ENCODE assay signal across 14 cellular contexts in the genomic region with DNA sequence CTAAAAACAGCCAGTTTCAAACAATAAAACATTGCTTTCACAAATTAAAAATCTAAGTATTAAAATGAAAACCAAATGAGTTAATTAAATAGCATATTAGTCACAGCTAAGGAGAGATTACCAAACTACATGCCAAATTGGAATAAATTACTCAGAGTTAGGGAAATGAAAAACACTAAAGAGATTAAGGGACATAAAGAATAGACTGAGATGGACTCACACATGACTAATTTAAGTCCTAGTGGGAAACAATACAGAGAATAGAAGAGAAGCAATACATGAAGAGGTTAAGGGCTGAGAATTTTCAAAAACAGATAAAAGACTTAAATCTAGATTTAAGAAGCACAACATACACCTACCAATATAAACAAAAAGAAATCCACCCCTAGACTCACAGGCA.
DNase-seq lines count a peak whose midpoint lies in the region; ATAC-seq lines count a peak whose summit lies in the region.
"Had no signal": no experiment of that assay in that cellular context is flagged by ENCODE, and none has a peak within 500 bp of the region (broad histone marks: within the 10 kb centered on the region; RNA-seq: fewer than 3 reads in every experiment).

No MANE protein-coding gene starts in this region.

- no peaks in the 10 kb centered on the region for H3K27me3 Mint-ChIP-seq in activated naive CD4-positive, alpha-beta T cell treated with anti-CD3 and anti-CD28 coated beads, Interleukin-2, amount 50 U/mL, for 24 hours
- no peaks in the 10 kb centered on the region for H3K27me3 Mint-ChIP-seq in T-helper 17 cell
- H3K27me3 Mint-ChIP-seq in memory B cell: no peaks in the 10 kb centered on the region
- H3K27me3 Mint-ChIP-seq in stimulated activated naive CD8-positive, alpha-beta T cell treated with anti-CD3 and anti-CD28 coated beads, Interleukin-15, amount 100 ng/mL, for 72 hours: no peaks in the 10 kb centered on the region

- peaks cover 65% of the 10 kb centered on the region for H3K4me1 Mint-ChIP-seq in activated naive CD4-positive, alpha-beta T cell treated with anti-CD3 and anti-CD28 coated beads, Interleukin-2, amount 50 U/mL, for 24 hours
- peaks cover 38% of the 10 kb centered on the region for H3K4me1 Mint-ChIP-seq in T-helper 17 cell
- peaks cover 40% of the 10 kb centered on the region for H3K4me1 Mint-ChIP-seq in memory B cell
- H3K4me1 Mint-ChIP-seq in stimulated activated naive CD8-positive, alpha-beta T cell treated with anti-CD3 and anti-CD28 coated beads, Interleukin-15, amount 100 ng/mL, for 72 hours: peaks cover 54% of the 10 kb centered on the region

- peaks cover 10% of the 10 kb centered on the region for H3K36me3 Mint-ChIP-seq in activated naive CD4-positive, alpha-beta T cell treated with anti-CD3 and anti-CD28 coated beads, Interleukin-2, amount 50 U/mL, for 24 hours
- H3K36me3 Mint-ChIP-seq in T-helper 17 cell (ENCODE audit: low read depth): peaks cover 2% of the 10 kb centered on the region
- peaks cover 11% of the 10 kb centered on the region for H3K36me3 Mint-ChIP-seq in memory B cell

- no peak overlapping the region for H3K4me3 Mint-ChIP-seq in activated naive CD4-positive, alpha-beta T cell treated with anti-CD3 and anti-CD28 coated beads, Interleukin-2, amount 50 U/mL, for 24 hours
- no peak overlapping the region for H3K4me3 Mint-ChIP-seq in T-helper 17 cell
- H3K4me3 Mint-ChIP-seq in memory B cell: no peak overlapping the region
- peak overlapping the region in 1 of 2 donors; percentile 48 for H3K4me3 Mint-ChIP-seq in stimulated activated naive CD8-positive, alpha-beta T cell treated with anti-CD3 and anti-CD28 coated beads, Interleukin-15, amount 100 ng/mL, for 72 hours
- H3K4me3 Mint-ChIP-seq: CD8-positive, alpha-beta T cell had no signal

- no peak for DNase-seq in activated naive CD4-positive, alpha-beta T cell treated with anti-CD3 and anti-CD28 coated beads, Interleukin-2, amount 50 U/mL, for 16 hours
- DNase-seq in T-helper 17 cell: no peak
- no peak for DNase-seq in memory B cell (ENCODE audit: low spot score in 2 of 2)
- no peak for DNase-seq in stimulated activated naive CD8-positive, alpha-beta T cell treated with anti-CD3 and anti-CD28 coated beads, Interleukin-15, amount 100 ng/mL, for 72 hours
- DNase-seq in T-helper 2 cell: no peak
- DNase-seq: CD8-positive, alpha-beta T cell; DMS79 treated with DMSO at 0.1 percent for 48 hours; HCEC 1CT; NCI-H1436; NCI-H2029 treated with DMSO at 0.1 percent for 48 hours; NCI-H510A treated with DMSO at 0.1 percent for 48 hours had no signal

- H3K27ac Mint-ChIP-seq in activated naive CD4-positive, alpha-beta T cell treated with anti-CD3 and anti-CD28 coated beads, Interleukin-2, amount 50 U/mL, for 24 hours: peak overlapping the region; percentile 73
- peak overlapping the region; percentile 29 for H3K27ac Mint-ChIP-seq in T-helper 17 cell
- peak overlapping the region; percentile 22 for H3K27ac Mint-ChIP-seq in memory B cell
- peak overlapping the region in 1 of 2 donors; percentile 78 for H3K27ac Mint-ChIP-seq in stimulated activated naive CD8-positive, alpha-beta T cell treated with anti-CD3 and anti-CD28 coated beads, Interleukin-15, amount 100 ng/mL, for 72 hours
- H3K27ac Mint-ChIP-seq: CD8-positive, alpha-beta T cell had no signal

- H3K9me3 Mint-ChIP-seq in activated naive CD4-positive, alpha-beta T cell treated with anti-CD3 and anti-CD28 coated beads, Interleukin-2, amount 50 U/mL, for 24 hours: no peaks in the 10 kb centered on the region
- H3K9me3 Mint-ChIP-seq in memory B cell: no peaks in the 10 kb centered on the region
- H3K9me3 Mint-ChIP-seq in stimulated activated naive CD8-positive, alpha-beta T cell treated with anti-CD3 and anti-CD28 coated beads, Interleukin-15, amount 100 ng/mL, for 72 hours: no peaks in the 10 kb centered on the region
- H3K9me3 Mint-ChIP-seq: CD8-positive, alpha-beta T cell had no signal

- ATAC-seq in T-helper 17 cell: no peak
- no peak for ATAC-seq in memory B cell (ENCODE audit: low read depth)
- peak; percentile 53 for ATAC-seq in stimulated activated naive CD8-positive, alpha-beta T cell treated with anti-CD3 and anti-CD28 coated beads, Interleukin-15, amount 100 ng/mL, for 72 hours
- ATAC-seq in GM21515 (IDR thresholded peaks at IDR 0.05; ENCODE audit: unreplicated experiment): no peak
- ATAC-seq: CD8-positive, alpha-beta T cell; Panc1 had no signal

- H3K9me3 ChIP-seq in T-helper 17 cell (ENCODE audit: control insufficient read depth, low read length, poor library complexity, severe bottlenecking): no peaks in the 10 kb centered on the region
